Comparison of ENCODE assay signal across 8 cellular contexts in genomic region chr1:109548321-109549267, GRCh38.
DNase-seq lines count a peak whose midpoint lies in the region; ATAC-seq lines count a peak whose summit lies in the region.

Gene GNAI3 (plus strand): TSS chr1:109548615. CDS start chr1:109548721, 106 bp downstream.

- ATAC-seq in HG02588 (IDR thresholded peaks at IDR 0.05; ENCODE audit: unreplicated experiment), result peak; percentile 90

- H3K36me3 ChIP-seq in SK-N-MC (ENCODE audit: insufficient read depth, low read length), result no peaks in the 10 kb centered on the region; the same call in 1 of the 2 replicates

- peaks cover 62% of the 10 kb centered on the region for H3K4me1 Mint-ChIP-seq in activated naive CD4-positive, alpha-beta T cell treated with anti-CD3 and anti-CD28 coated beads, Interleukin-2, amount 50 U/mL, for 24 hours

- H3K27ac ChIP-seq in SK-N-MC, result peak within 1 kb of the TSS; percentile 90

- H3K9me3 Mint-ChIP-seq in activated naive CD4-positive, alpha-beta T cell treated with anti-CD3 and anti-CD28 coated beads, Interleukin-2, amount 50 U/mL, for 24 hours, result no peaks in the 10 kb centered on the region

- peak within 1 kb of the TSS; percentile 85 for H3K9ac ChIP-seq in SK-N-MC (ENCODE audit: insufficient read length)

- peak within 1 kb of the TSS; percentile 98 for H3K27ac Mint-ChIP-seq in activated naive CD4-positive, alpha-beta T cell treated with anti-CD3 and anti-CD28 coated beads, Interleukin-2, amount 50 U/mL, for 24 hours

- H3K27me3 Mint-ChIP-seq in activated naive CD4-positive, alpha-beta T cell treated with anti-CD3 and anti-CD28 coated beads, Interleukin-2, amount 50 U/mL, for 24 hours, result no peaks in the 10 kb centered on the region

- H3K4me3 ChIP-seq in GM08714 (ENCODE audit: low read length) (peak within 1 kb of the TSS; percentile 95), SK-N-MC (peak within 1 kb of the TSS; percentile 89)

- H3K36me3 Mint-ChIP-seq in activated naive CD4-positive, alpha-beta T cell treated with anti-CD3 and anti-CD28 coated beads, Interleukin-2, amount 50 U/mL, for 24 hours, result peaks cover 2% of the 10 kb centered on the region

- DNase-seq in NCI-H1048 (lab: John Stamatoyannopoulos, UW) (peak; percentile 86), SK-N-MC (ENCODE audit: low read depth, low spot score) (peak; percentile 82), germinal center (ENCODE audit: low spot score) (peak; percentile 93), non-pigmented ciliary epithelial cell (ENCODE audit: low read depth) (peak; percentile 78), superior temporal gyrus (ENCODE audit: extremely low spot score) (peak; percentile 98)

- no peaks in the 10 kb centered on the region for H3K9me3 ChIP-seq in SK-N-MC (ENCODE audit: low read depth, low read length)

- H3K4me3 Mint-ChIP-seq in activated naive CD4-positive, alpha-beta T cell treated with anti-CD3 and anti-CD28 coated beads, Interleukin-2, amount 50 U/mL, for 24 hours, result peak within 1 kb of the TSS; percentile 93

Comparison
In these comparisons a context has a peak if more than half of its experiments do, and no peak if none do; other contexts are left out.
1. Peak in every context shown above with its lines: DNase-seq, ATAC-seq, H3K4me3 ChIP-seq and H3K27ac ChIP-seq.